Comparison of ENCODE assay signal across 8 cellular contexts in genomic region chr5:65760504-65761275, GRCh38. TPM values are rescaled to one million over a fixed set of nuclear protein-coding genes. Genes with fewer than 3 reads are reported as not detected.
DNase-seq lines count a peak whose midpoint lies in the region; ATAC-seq and TF ChIP-seq lines count a peak whose summit lies in the region.

No MANE protein-coding gene starts in this region.

- peak; percentile 81 for TF ChIP-seq CTCF in CD4-positive, alpha-beta T cell (IDR thresholded peaks at IDR 0.05)
- peak in 53 of 56 donors; percentile 23 to 78 (median 54) for TF ChIP-seq CTCF in dorsolateral prefrontal cortex (IDR thresholded peaks at IDR 0.05 in 54 of 56, conservative IDR thresholded peaks at IDR 0.05 in 2 of 56; ENCODE audit: low read depth in 1 of 56, partially characterized antibody in 56 of 56)
- no peak for TF ChIP-seq CTCF in BE2C (IDR thresholded peaks at IDR 0.05; ENCODE audit: low read depth, low read length)

- H3K4me3 ChIP-seq in dorsolateral prefrontal cortex (peak overlapping the region in 2 of 59 donors; percentile 2 to 8), BE2C (ENCODE audit: low read depth, low read length) (no peak overlapping the region)

- H3K9me3 ChIP-seq in CD4-positive, alpha-beta T cell (ENCODE audit: control insufficient read depth, low read length), result no peaks in the 10 kb centered on the region
- H3K9me3 ChIP-seq in BE2C, result no peaks in the 10 kb centered on the region

- no peaks in the 10 kb centered on the region for H3K27me3 Mint-ChIP-seq in CD4-positive, alpha-beta T cell

- H3K4me3 Mint-ChIP-seq in CD4-positive, alpha-beta T cell, result no peak overlapping the region

- H3K36me3 ChIP-seq in BE2C, result peaks cover 42% of the 10 kb centered on the region

- no peak overlapping the region for H3K27ac ChIP-seq in CD4-positive, alpha-beta T cell (ENCODE audit: low read depth, low read length)
- H3K27ac ChIP-seq in dorsolateral prefrontal cortex, result peak overlapping the region in 29 of 59 donors; percentile 1 to 67 (median 32)

- no peaks in the 10 kb centered on the region for H3K27me3 ChIP-seq in CD4-positive, alpha-beta T cell (ENCODE audit: control insufficient read depth, insufficient read depth, low read length)
- H3K27me3 ChIP-seq in dorsolateral prefrontal cortex, result no peaks in the 10 kb centered on the region
- no peaks in the 10 kb centered on the region for H3K27me3 ChIP-seq in BE2C

- no peak overlapping the region for H3K27ac Mint-ChIP-seq in CD4-positive, alpha-beta T cell

- intact Hi-C loops in CD4-positive, alpha-beta T cell (cut with DNase I, micrococcal nuclease), result loop anchor here (1.0 to 10.0 kb wide), 8 partner anchors 166 to 997 kb away; partner anchors contain the start of gene ERBIN (in 1 of the 2)
- intact Hi-C loops in dorsolateral prefrontal cortex (cut with DNase I), result loop anchor here (5.0 to 10.0 kb wide), 3 partner anchors 164 to 384 kb away; partner anchors contain the start of genes ERBIN (in 2 of the 2) and SREK1 (in 2 of the 2)

- H3K4me1 Mint-ChIP-seq in CD4-positive, alpha-beta T cell (ENCODE audit: low read depth), result peaks cover 6% of the 10 kb centered on the region

- H3K36me3 Mint-ChIP-seq in CD4-positive, alpha-beta T cell (ENCODE audit: low read depth), result no peaks in the 10 kb centered on the region

- ATAC-seq in CD4-positive, alpha-beta T cell (ENCODE audit: poor library complexity), result peak; percentile 100
- ATAC-seq in GM21381 (IDR thresholded peaks at IDR 0.05; ENCODE audit: unreplicated experiment) (peak; percentile 57), GM18858 (IDR thresholded peaks at IDR 0.05; ENCODE audit: unreplicated experiment) (no peak)

- POLR2A ChIA-PET in CD4-positive, alpha-beta T cell (lab: Charles Lee), result interaction anchor here (0.7 to 4.0 kb wide), 7 partner anchors 12 to 997 kb away, joined by 3 to 31 read pairs (median 3); partner anchors contain the start of genes CENPK, ERBIN, NLN and PPWD1

- DNase-seq in CD4-positive, alpha-beta T cell, result peak; percentile 31 to 65 (median 49)
- DNase-seq in SHP77 (lab: John Stamatoyannopoulos, UW) (peak; percentile 2 to 26), dorsolateral prefrontal cortex (peak in 9 of 10 donors; percentile 26 to 82 (median 59)), occipital lobe (lab: John Stamatoyannopoulos, UW) (peak; percentile 8), NCI-H187 (lab: John Stamatoyannopoulos, UW) (no peak), BE2C (no peak)

- CTCF ChIA-PET in CD4-positive, alpha-beta T cell (lab: Charles Lee), result interaction anchor here (1.1 to 1.8 kb wide), 4 partner anchors 10 to 296 kb away, joined by 3 to 4 read pairs (median 4); no protein-coding TSS in a partner anchor

- H3K4me1 ChIP-seq in BE2C, result no peaks in the 10 kb centered on the region

- no peaks in the 10 kb centered on the region for H3K9me3 Mint-ChIP-seq in CD4-positive, alpha-beta T cell

RNA-seq across cellular contexts. Expression of gene NLN, which starts 38.7 kb away (rescaled TPM):
- total RNA-seq in CD4-positive, alpha-beta T cell, result 1 to 10 TPM; 1.4 to 2.5 TPM
- total RNA-seq in dorsolateral prefrontal cortex, result 10 to 100 TPM; 14.0 to 41.7 (median 30.4) TPM
- 61.6 TPM for total RNA-seq in occipital lobe
- 20.8 TPM for polyA plus RNA-seq in BE2C (2012; ENCODE audit: insufficient read depth, insufficient read length, low read depth)

RNA-seq across cellular contexts. Expression of gene SGTB, which starts 38.8 kb away (rescaled TPM):
- 10 to 100 TPM; 84.2 to 93.7 TPM for total RNA-seq in CD4-positive, alpha-beta T cell
- total RNA-seq in dorsolateral prefrontal cortex, result 100 to 1,000 TPM in 19 of 120 experiments, 10 to 100 TPM in 101; 31.9 to 123 (median 81.4) TPM
- total RNA-seq in occipital lobe, result 35.9 TPM
- 6.1 TPM for polyA plus RNA-seq in BE2C (2012; ENCODE audit: insufficient read depth, insufficient read length, low read depth)

Comparison
In these comparisons a context has a peak if more than half of its experiments do, and no peak if none do; other contexts are left out.
1. DNase-seq: peak in CD4-positive, alpha-beta T cell (10 of 10), SHP77 (2 of 2), dorsolateral prefrontal cortex (9 of 10) and occipital lobe (single experiment); none in NCI-H187 (0 of 2) and BE2C (single experiment).
2. RNA of gene NLN, which starts 38.7 kb away (total RNA-seq): 61.6 TPM in occipital lobe (single experiment) and 14.0 to 41.7 TPM in dorsolateral prefrontal cortex; 1.4 to 2.5 TPM in CD4-positive, alpha-beta T cell; every median in the first group is over 4 times any median in the second.